Comparison of ENCODE assay signal across 17 cellular contexts in genomic region chr4:37735578-37735977, GRCh38.
"Had no signal": no experiment of that assay in that cellular context is flagged by ENCODE, and none has a peak within 500 bp of the region (broad histone marks: within the 10 kb centered on the region; RNA-seq: fewer than 3 reads in every experiment).

No MANE protein-coding gene starts in this region.

- DNase-seq: activated CD4-positive, alpha-beta T cell treated with anti-CD3 and anti-CD28 coated beads, Interleukin-2, amount 50 U/mL, for 4 hours; activated CD4-positive, CD25-positive, alpha-beta regulatory T cell treated with anti-CD3 and anti-CD28 coated beads, Interleukin-2, amount 50 U/mL, for 72 hours; activated CD8-positive, alpha-beta memory T cell treated with anti-CD3 and anti-CD28 coated beads, Interleukin-2, amount 10 ng/mL, durations not matched to agents 7 days and 5 days; activated effector memory CD4-positive, alpha-beta T cell treated with anti-CD3 and anti-CD28 coated beads, Interleukin-2, amount 50 U/mL, for 16 hours; activated T-cell treated with anti-CD3 and anti-CD28 coated beads, Interleukin-2, amount 50 U/mL, for 24 hours; amniotic stem cell; erythroblast; mammary epithelial cell; ovary; small intestine; thyroid gland; uterus had no signal

- H3K27ac Mint-ChIP-seq: activated CD8-positive, alpha-beta memory T cell treated with anti-CD3 and anti-CD28 coated beads, Interleukin-2, amount 10 ng/mL, durations not matched to agents 7 days and 5 days; activated naive CD4-positive, alpha-beta T cell treated with anti-CD3 and anti-CD28 coated beads, Interleukin-2, amount 50 U/mL, for 72 hours; activated T-cell treated with anti-CD3 and anti-CD28 coated beads, Interleukin-2, amount 50 U/mL, for 24 hours; T-helper 2 cell treated with Interferon-gamma antibody and Interleukin-4, amounts not matched to agents 5 μg/mL and 100 μg/mL, for 36 hours had no signal

- H3K4me3 ChIP-seq: body of pancreas, ovary, thyroid gland, uterus had no signal

- FAIRE-seq: small intestine had no signal

- H3K4me1 ChIP-seq: body of pancreas, thyroid gland, uterus had no signal

- H3K4me1 Mint-ChIP-seq: activated CD8-positive, alpha-beta memory T cell treated with anti-CD3 and anti-CD28 coated beads, Interleukin-2, amount 10 ng/mL, durations not matched to agents 7 days and 5 days; central memory CD8-positive, alpha-beta T cell had no signal

- H3K4me3 Mint-ChIP-seq: activated CD8-positive, alpha-beta memory T cell treated with anti-CD3 and anti-CD28 coated beads, Interleukin-2, amount 10 ng/mL, durations not matched to agents 7 days and 5 days; activated T-cell treated with anti-CD3 and anti-CD28 coated beads, Interleukin-2, amount 50 U/mL, for 24 hours; central memory CD8-positive, alpha-beta T cell; neural crest cell; T-helper 2 cell treated with Interferon-gamma antibody and Interleukin-4, amounts not matched to agents 5 μg/mL and 100 μg/mL, for 36 hours had no signal

- H3K9me3 ChIP-seq: body of pancreas, ovary, thyroid gland, uterus had no signal

- ATAC-seq: activated CD8-positive, alpha-beta memory T cell treated with anti-CD3 and anti-CD28 coated beads, Interleukin-2, amount 10 ng/mL, durations not matched to agents 7 days and 5 days; activated naive CD4-positive, alpha-beta T cell treated with anti-CD3 and anti-CD28 coated beads, Interleukin-2, amount 50 U/mL, for 72 hours; body of pancreas had no signal

- H3K36me3 Mint-ChIP-seq: activated CD8-positive, alpha-beta memory T cell treated with anti-CD3 and anti-CD28 coated beads, Interleukin-2, amount 10 ng/mL, durations not matched to agents 7 days and 5 days; activated naive CD4-positive, alpha-beta T cell treated with anti-CD3 and anti-CD28 coated beads, Interleukin-2, amount 50 U/mL, for 72 hours had no signal

- H3K27ac ChIP-seq: body of pancreas, ovary, thyroid gland, uterus had no signal

- H3K9me3 Mint-ChIP-seq: activated naive CD4-positive, alpha-beta T cell treated with anti-CD3 and anti-CD28 coated beads, Interleukin-2, amount 50 U/mL, for 72 hours; activated T-cell treated with anti-CD3 and anti-CD28 coated beads, Interleukin-2, amount 50 U/mL, for 24 hours; central memory CD8-positive, alpha-beta T cell; neural crest cell; T-helper 2 cell treated with Interferon-gamma antibody and Interleukin-4, amounts not matched to agents 5 μg/mL and 100 μg/mL, for 36 hours had no signal

- H3K36me3 ChIP-seq: ovary, thyroid gland, uterus had no signal

- H3K27me3 Mint-ChIP-seq: central memory CD8-positive, alpha-beta T cell had no signal

- H3K27me3 ChIP-seq: body of pancreas, ovary, thyroid gland, uterus had no signal
